23 cellular contexts compared by ENCODE assay signal in genomic region chr16:55622302-55622701, GRCh38. TPM values are rescaled to one million over a fixed set of nuclear protein-coding genes. Genes with fewer than 3 reads are reported as not detected.
"Had no signal": no experiment of that assay in that cellular context is flagged by ENCODE, and none has a peak within 500 bp of the region (broad histone marks: within the 10 kb centered on the region; RNA-seq: fewer than 3 reads in every experiment).

No MANE protein-coding gene starts in this region.

- DNase-seq: activated CD4-positive, alpha-beta T cell treated with anti-CD3 and anti-CD28 coated beads for 48 hours; activated CD4-positive, alpha-beta T cell treated with anti-CD3 and anti-CD28 coated beads, Interleukin-2, amount 50 U/mL, for 4 hours; activated CD4-positive, CD25-positive, alpha-beta regulatory T cell treated with anti-CD3 and anti-CD28 coated beads, Interleukin-2, amount 50 U/mL, for 72 hours; activated CD8-positive, alpha-beta memory T cell treated with anti-CD3 and anti-CD28 coated beads, Interleukin-2, amount 50 U/mL, for 48 hours; activated CD8-positive, alpha-beta T cell treated with anti-CD3 and anti-CD28 coated beads, Interleukin-2, amount 10 ng/mL, durations not matched to agents 7 days and 5 days; activated T-cell treated with anti-CD3 and anti-CD28 coated beads, Interleukin-2, amount 50 U/mL, for 1 hour; NCI-H1048; NCI-H146; NCI-H187 treated with DMSO at 0.1 percent for 48 hours; NCI-H2081 treated with DMSO at 0.1 percent for 48 hours; NCI-H2171; NCI-H2227 treated with DMSO at 0.1 percent for 48 hours; NCI-H446 treated with DMSO at 0.1 percent for 48 hours; NCI-H526; NCI-H774; RPMI8226; SW 1271 had no signal

- H3K27ac ChIP-seq: ascending aorta, body of pancreas, SJSA1 had no signal

- ATAC-seq: activated CD8-positive, alpha-beta T cell treated with anti-CD3 and anti-CD28 coated beads, Interleukin-2, amount 10 ng/mL, durations not matched to agents 7 days and 5 days; Right ventricle myocardium inferior had no signal

- H3K9me3 ChIP-seq: ascending aorta, body of pancreas, SJSA1 had no signal

- H3K36me3 ChIP-seq: ascending aorta, SJSA1 had no signal

- H3K4me3 ChIP-seq: ascending aorta, body of pancreas, SJSA1 had no signal

- H3K27me3 ChIP-seq: ascending aorta, body of pancreas had no signal

- H3K4me1 ChIP-seq: ascending aorta had no signal

RNA-seq across cellular contexts. Expression of gene SLC6A2, which starts 33.5 kb away (rescaled TPM):
- total RNA-seq: activated CD8-positive, alpha-beta T cell treated with anti-CD3 and anti-CD28 coated beads, Interleukin-2, amount 10 ng/mL, durations not matched to agents 7 days and 5 days; ascending aorta; body of pancreas; OCI-LY7; Right ventricle myocardium inferior; SJSA1; T-helper 1 cell treated with Interleukin-12 subunit alpha and Interleukin-12 subunit beta and Interleukin-4 antibody, amounts not matched to agents 30 ng/mL and 1 ng/mL, for 36 hours had no signal

RNA-seq across cellular contexts. Expression of gene CAPNS2, which starts 55.8 kb away (rescaled TPM):
- total RNA-seq: activated CD8-positive, alpha-beta T cell treated with anti-CD3 and anti-CD28 coated beads, Interleukin-2, amount 10 ng/mL, durations not matched to agents 7 days and 5 days; ascending aorta; OCI-LY7; Right ventricle myocardium inferior; SJSA1; T-helper 1 cell treated with Interleukin-12 subunit alpha and Interleukin-12 subunit beta and Interleukin-4 antibody, amounts not matched to agents 30 ng/mL and 1 ng/mL, for 36 hours had no signal
